In the genomic region with DNA sequence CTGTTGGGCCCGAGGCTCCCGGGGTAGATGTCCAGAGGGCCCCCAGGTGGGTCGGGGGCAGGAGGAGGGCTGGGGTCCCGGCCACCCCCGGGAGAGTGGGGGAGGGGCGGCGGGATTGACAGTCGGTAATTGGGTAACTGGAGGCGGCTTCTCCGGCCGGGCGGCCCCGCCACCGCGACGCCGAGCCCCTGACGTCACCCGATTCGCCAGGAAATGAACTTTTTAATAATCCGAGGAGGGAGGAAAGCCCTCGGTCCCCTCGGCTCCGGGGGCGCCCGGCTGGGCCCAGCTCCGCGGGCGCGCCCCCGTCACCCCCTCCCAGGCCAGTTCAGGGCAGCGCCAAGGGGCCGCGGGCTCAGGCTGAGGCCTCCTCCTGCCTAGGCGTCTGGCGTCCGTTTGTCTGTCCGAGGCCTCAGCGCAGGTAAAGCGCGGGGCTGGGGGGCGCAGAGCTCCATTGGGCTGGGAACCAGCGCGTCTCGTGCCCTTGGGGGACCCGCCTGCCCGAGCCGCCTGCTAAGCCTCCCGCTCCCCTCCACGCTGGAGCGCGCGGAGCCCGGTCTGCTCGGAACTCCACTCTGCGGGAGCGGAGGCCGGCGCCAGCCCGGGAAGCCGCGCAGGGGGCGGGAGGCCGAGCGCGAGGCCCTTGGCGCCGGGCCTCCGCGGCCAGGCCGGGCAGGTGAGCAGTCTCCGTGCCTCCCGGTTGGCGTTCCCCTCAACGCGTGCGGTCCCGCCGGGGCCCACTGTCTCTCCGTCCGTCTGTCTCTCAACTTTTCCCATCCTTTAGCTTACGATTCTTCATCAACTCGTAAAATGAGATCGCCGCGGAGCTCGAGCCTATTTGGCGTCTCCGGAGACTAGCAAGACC, we compare ENCODE assay signal across 8 cellular contexts. TPM values are rescaled to one million over a fixed set of nuclear protein-coding genes. Genes with fewer than 3 reads are reported as not detected.
DNase-seq lines count a peak whose midpoint lies in the region; ATAC-seq and TF ChIP-seq lines count a peak whose summit lies in the region.

No MANE protein-coding gene starts in this region.

- H3K9me3 ChIP-seq in mammary epithelial cell (replicated peaks; ENCODE audit: insufficient read depth, low read length) (no peaks in the 10 kb centered on the region), subcutaneous abdominal adipose tissue (ENCODE audit: control insufficient read depth in 5 of 5, low read length in 5 of 5) (no peaks in the 10 kb centered on the region)

- H3K79me2 ChIP-seq in ACC112 (ENCODE audit: control insufficient read depth, insufficient read depth, low read length, unreplicated experiment), result no peaks in the 10 kb centered on the region
- no peaks in the 10 kb centered on the region for H3K79me2 ChIP-seq in GM23338 (replicated peaks; ENCODE audit: insufficient read depth)
- H3K79me2 ChIP-seq in mammary epithelial cell (ENCODE audit: insufficient read depth, low read length), result no peaks in the 10 kb centered on the region

- peaks cover 47% of the 10 kb centered on the region for H3K4me1 Mint-ChIP-seq in GM23338

- no peaks in the 10 kb centered on the region for H3K9me2 ChIP-seq in GM23338 (ENCODE audit: insufficient read depth)

- H2AFZ ChIP-seq in ACC112 (ENCODE audit: low read length, unreplicated experiment) (peak overlapping the region; percentile 64), GM23338 (peak overlapping the region; percentile 94), mammary epithelial cell (ENCODE audit: low read depth, low read length) (peak overlapping the region; percentile 82)

- dilution Hi-C loops in mammary epithelial cell (cut with HindIII; ENCODE audit: low sequenced_read_pairs), result no loop called here

- ATAC-seq in GM23338 (no peak), left lobe of liver (peak; percentile 53)

- 0 out of 2 replicates have a peak, but pooled peaks cover 20% of the 10 kb centered on the region for H3F3A ChIP-seq in GM23338 (replicated peaks; ENCODE audit: low read depth)

- DNase-seq in GM23338 (ENCODE audit: low spot score) (peak; percentile 64), mammary epithelial cell (no peak), left lobe of liver (ENCODE audit: low spot score) (no peak), ecto neural progenitor cell (ENCODE audit: low spot score) (no peak), AML-193 (lab: John Stamatoyannopoulos, UW) (no peak)

- in situ Hi-C loops in mammary epithelial cell (cut with MboI; ENCODE audit: low sequenced_read_pairs in 2 of 2), result no loop called here

- H3K36me3 Mint-ChIP-seq in GM23338 (ENCODE audit: low read depth), result no peaks in the 10 kb centered on the region; the same call in 2 of the 3 replicates

- H4K20me1 ChIP-seq in GM23338 (replicated peaks; ENCODE audit: insufficient read depth) (peaks cover 8% of the 10 kb centered on the region), mammary epithelial cell (ENCODE audit: insufficient read depth, low read length) (no peaks in the 10 kb centered on the region)

- intact Hi-C loops in mammary epithelial cell (cut with micrococcal nuclease), result no loop called here

- no peak overlapping the region for H3K9ac ChIP-seq in mammary epithelial cell (ENCODE audit: insufficient read depth, low read length)
- H3K9ac ChIP-seq in subcutaneous abdominal adipose tissue (ENCODE audit: low read length in 5 of 5), result peak overlapping the region in 3 of 5 donors; percentile 62 to 73 (median 67)

- H3K27me3 Mint-ChIP-seq in GM23338 (ENCODE audit: insufficient read depth, low read depth, poor library complexity), result peaks cover 96% of the 10 kb centered on the region

- H3K36me3 ChIP-seq in ACC112 (ENCODE audit: insufficient read depth, low read length) (no peaks in the 10 kb centered on the region), GM23338 (ENCODE audit: insufficient read depth) (no peaks in the 10 kb centered on the region), mammary epithelial cell (ENCODE audit: insufficient read depth, low read length) (no peaks in the 10 kb centered on the region), subcutaneous abdominal adipose tissue (ENCODE audit: control insufficient read depth in 5 of 5, insufficient read depth in 5 of 5, low read length in 5 of 5) (no peaks in the 10 kb centered on the region)

- no TSS peak for BruUV-seq in mammary epithelial cell (replicated peaks; lab: Mats Ljungman, UMichigan)

- CTCF ChIA-PET in mammary epithelial cell (lab: Charles Lee; ENCODE audit: low non-redundant PET), result interaction anchor here (0.6 kb wide), 1 partner anchor 8 kb away, joined by 4 read pairs; no protein-coding TSS in a partner anchor

- WGBS in mammary epithelial cell (ENCODE audit: low coverage, missing lambda C conversion rate), result 2% methylated on average over 32 of the region's 89 CpGs

- peak overlapping the region; percentile 67 for H3K4me3 Mint-ChIP-seq in GM23338

- H3K27me3 ChIP-seq in ACC112 (ENCODE audit: insufficient read depth, low read length) (peaks cover 63% of the 10 kb centered on the region), GM23338 (ENCODE audit: insufficient read depth) (peaks cover 100% of the 10 kb centered on the region), mammary epithelial cell (ENCODE audit: insufficient read depth, low read length) (peaks cover 80% of the 10 kb centered on the region), subcutaneous abdominal adipose tissue (ENCODE audit: control insufficient read depth in 5 of 5, insufficient read depth in 4 of 5, low read length in 5 of 5) (peaks cover 63 to 93% (median 83%) of the 10 kb centered on the region in 5 donors)

- H3K4me1 ChIP-seq in ACC112 (ENCODE audit: control insufficient read depth, insufficient read depth, low read length, unreplicated experiment) (no peaks in the 10 kb centered on the region), GM23338 (ENCODE audit: insufficient read depth) (peaks cover 61% of the 10 kb centered on the region), mammary epithelial cell (ENCODE audit: insufficient read depth, low read length) (peaks cover 33% of the 10 kb centered on the region), subcutaneous abdominal adipose tissue (ENCODE audit: control insufficient read depth in 5 of 5, insufficient read depth in 5 of 5, low read length in 5 of 5) (peaks cover 0 to 88% (median 66%) of the 10 kb centered on the region in 5 donors)

- peak overlapping the region; percentile 14; the same call in 1 of the 2 replicates for H3K27ac ChIP-seq in ACC112 (ENCODE audit: low read depth, low read length)
- H3K27ac ChIP-seq in GM23338 (ENCODE audit: low read depth), result no peak overlapping the region
- H3K27ac ChIP-seq in mammary epithelial cell (ENCODE audit: insufficient read depth, low read depth, low read length), result no peak overlapping the region
- peak overlapping the region; percentile 81 for H3K27ac ChIP-seq in subcutaneous abdominal adipose tissue (ENCODE audit: low read depth, low read length)

- H3K9me3 Mint-ChIP-seq in GM23338, result no peaks in the 10 kb centered on the region; the same call in 2 of the 3 replicates

- H3K4me3 ChIP-seq in ACC112 (ENCODE audit: low read depth, low read length) (peak overlapping the region; percentile 93), GM23338 (peak overlapping the region; percentile 72), mammary epithelial cell (replicated peaks in 1 of 3; ENCODE audit: insufficient read depth in 1 of 3, low read depth in 2 of 3, low read length in 3 of 3) (peak overlapping the region; percentile 34 to 44 (median 40)), subcutaneous abdominal adipose tissue (ENCODE audit: low read depth in 1 of 5, low read length in 5 of 5) (peak overlapping the region in 4 of 5 donors; percentile 63 to 80 (median 75))

- H3K27ac Mint-ChIP-seq in GM23338, result no peak overlapping the region

- peak overlapping the region; percentile 90 for H3K4me2 ChIP-seq in GM23338
- peak overlapping the region; percentile 95 for H3K4me2 ChIP-seq in mammary epithelial cell (ENCODE audit: insufficient read depth, low read depth, low read length)

- TF ChIP-seq CTCF in GM23338 (conservative IDR thresholded peaks at IDR 0.05; ENCODE audit: low read depth in 2 of 2) (no peak), mammary epithelial cell (conservative IDR thresholded peaks at IDR 0.05 in 1 of 2, IDR thresholded peaks at IDR 0.05 in 1 of 2; ENCODE audit: extremely low read depth in 1 of 2, insufficient read depth in 1 of 2, low read depth in 1 of 2, low read length in 2 of 2) (no peak)

TF ChIP-seq in GM23338, 12 proteins besides CTCF, POLR2A, EP300 and RAD21 (continues in another document):
- peak; percentile 96 for TF ChIP-seq EZH2 (IDR thresholded peaks at IDR 0.05; ENCODE audit: low read depth, unreplicated experiment)
- TF ChIP-seq EZH2phosphoT487 (IDR thresholded peaks at IDR 0.05; ENCODE audit: unreplicated experiment), result peak; percentile 56

TF ChIP-seq in PFSK-1, 5 proteins besides CTCF, POLR2A, EP300 and RAD21 (continues in another document):
- no peak for TF ChIP-seq SIN3A (IDR thresholded peaks at IDR 0.05; ENCODE audit: borderline replicate concordance, insufficient read depth, low read length)
- no peak; the same call in 1 of the 2 replicates for TF ChIP-seq POLR2AphosphoS5 (IDR thresholded peaks at IDR 0.05; ENCODE audit: low read depth, low read length)
- TF ChIP-seq TAF1 (IDR thresholded peaks at IDR 0.05; ENCODE audit: borderline replicate concordance, insufficient read depth, low read length), result 0 out of 2 replicates have a peak, but pooled peaks have one; percentile 18
- no peak for TF ChIP-seq FOXP2 (optimal IDR thresholded peaks at IDR 0.05; ENCODE audit: borderline replicate concordance, extremely low read depth, extremely low read length, insufficient read depth)

RNA-seq across cellular contexts. Expression of gene GATA2, which starts 3.8 kb away (rescaled TPM):
- 0.12 and 0.83 TPM in 2 replicates for total RNA-seq in GM23338 (2014; rRNA removed; shearing (Covaris generic))
- polyA plus RNA-seq in GM23338 (2016; fragmentation: Nextera tagmentation; extraction: Ambion mirVana) (0.37 and 0.52 TPM in 2 replicates), mammary epithelial cell (0.10 TPM)
- polyA plus RNA-seq in PFSK-1 (2012; ENCODE audit: insufficient read length, low read depth), result 15.5 TPM
- total RNA-seq in mammary epithelial cell (not detected), left lobe of liver (1.3 TPM)
- polyA minus RNA-seq in mammary epithelial cell, result not detected

RNA-seq across cellular contexts. Expression of gene DNAJB8, which starts 22.5 kb away (rescaled TPM):
- not detected in 2 replicates for total RNA-seq in GM23338 (2014; rRNA removed; shearing (Covaris generic))
- polyA plus RNA-seq in GM23338 (2016; fragmentation: Nextera tagmentation; extraction: Ambion mirVana), result not detected in 2 replicates
- not detected for polyA plus RNA-seq in PFSK-1 (2012; ENCODE audit: insufficient read length, low read depth)
- total RNA-seq in mammary epithelial cell, result not detected
- polyA plus RNA-seq in mammary epithelial cell, result not detected
- not detected for polyA minus RNA-seq in mammary epithelial cell
- total RNA-seq in left lobe of liver, result not detected

Comparison
In these comparisons a context has a peak if more than half of its experiments do, and no peak if none do; other contexts are left out.
1. H3K27ac ChIP-seq: peak in ACC112 (single experiment) and subcutaneous abdominal adipose tissue (single experiment); none in GM23338 (single experiment) and mammary epithelial cell (single experiment).
2. H3K4me3 ChIP-seq: peak in every context shown above with its lines; median percentile 93 in ACC112; 75 in subcutaneous abdominal adipose tissue; 72 in GM23338; 40 in mammary epithelial cell.
3. Peak in every context shown above with its lines, with median percentiles within 50 percentile points of each other: H2AFZ ChIP-seq.